Comparison of ENCODE assay signal across 9 cellular contexts in genomic region chr7:12490105-12490688, GRCh38.
DNase-seq lines count a peak whose midpoint lies in the region; ATAC-seq, FAIRE-seq and TF ChIP-seq lines count a peak whose summit lies in the region.
"Had no signal": no experiment of that assay in that cellular context is flagged by ENCODE, and none has a peak within 500 bp of the region (broad histone marks: within the 10 kb centered on the region; RNA-seq: fewer than 3 reads in every experiment).

No MANE protein-coding gene starts in this region.

- intact Hi-C loops in uterus (cut with DNase I; ENCODE audit: low total_unique reads) = no loop called here

- POLR2A ChIA-PET in HEK293T (lab: Yijun Ruan, JAX) = no interaction called here

- no peaks in the 10 kb centered on the region for H3K27me3 ChIP-seq in uterus

- H3K4me1 ChIP-seq in uterus = no peaks in the 10 kb centered on the region

- no peak overlapping the region for H3K4me3 Mint-ChIP-seq in activated T-cell treated with anti-CD3 and anti-CD28 coated beads, Interleukin-2, amount 50 U/mL, for 72 hours
- no peak overlapping the region for H3K4me3 Mint-ChIP-seq in activated T-cell treated with anti-CD3 and anti-CD28 coated beads, Interleukin-2, amount 50 U/mL, for 24 hours
- H3K4me3 Mint-ChIP-seq: activated naive CD8-positive, alpha-beta T cell treated with anti-CD3 and anti-CD28 coated beads, Interleukin-2, amount 10 ng/mL, durations not matched to agents 7 days and 5 days had no signal

- peaks cover 15% of the 10 kb centered on the region for H3K27me3 Mint-ChIP-seq in activated T-cell treated with anti-CD3 and anti-CD28 coated beads, Interleukin-2, amount 50 U/mL, for 72 hours (ENCODE audit: low read depth)
- peaks cover 3% of the 10 kb centered on the region for H3K27me3 Mint-ChIP-seq in activated T-cell treated with anti-CD3 and anti-CD28 coated beads, Interleukin-2, amount 50 U/mL, for 24 hours

- no peaks in the 10 kb centered on the region for H3K36me3 ChIP-seq in uterus

- no peaks in the 10 kb centered on the region for H3K36me3 Mint-ChIP-seq in activated T-cell treated with anti-CD3 and anti-CD28 coated beads, Interleukin-2, amount 50 U/mL, for 72 hours (ENCODE audit: insufficient read depth in 2 of 2)
- no peaks in the 10 kb centered on the region for H3K36me3 Mint-ChIP-seq in activated T-cell treated with anti-CD3 and anti-CD28 coated beads, Interleukin-2, amount 50 U/mL, for 24 hours (ENCODE audit: low read depth)
- H3K36me3 Mint-ChIP-seq: activated naive CD8-positive, alpha-beta T cell treated with anti-CD3 and anti-CD28 coated beads, Interleukin-2, amount 10 ng/mL, durations not matched to agents 7 days and 5 days had no signal

- H3K9me3 Mint-ChIP-seq in activated T-cell treated with anti-CD3 and anti-CD28 coated beads, Interleukin-2, amount 50 U/mL, for 72 hours = no peaks in the 10 kb centered on the region
- H3K9me3 Mint-ChIP-seq in activated T-cell treated with anti-CD3 and anti-CD28 coated beads, Interleukin-2, amount 50 U/mL, for 24 hours = no peaks in the 10 kb centered on the region
- H3K9me3 Mint-ChIP-seq: activated naive CD8-positive, alpha-beta T cell treated with anti-CD3 and anti-CD28 coated beads, Interleukin-2, amount 10 ng/mL, durations not matched to agents 7 days and 5 days had no signal

- H3K9me3 ChIP-seq in uterus = no peaks in the 10 kb centered on the region

- TF ChIP-seq POLR2A in uterus (IDR thresholded peaks at IDR 0.05) = no peak

- peak; percentile 22 to 35 for ATAC-seq in activated T-cell treated with anti-CD3 and anti-CD28 coated beads, Interleukin-2, amount 50 U/mL, for 72 hours (replicated peaks in 1 of 2)

- DNase-seq in activated T-cell treated with anti-CD3 and anti-CD28 coated beads, Interleukin-2, amount 50 U/mL, for 72 hours = no peak
- no peak for DNase-seq in activated T-cell treated with anti-CD3 and anti-CD28 coated beads, Interleukin-2, amount 50 U/mL, for 24 hours
- DNase-seq in HEK293T (ENCODE audit: extremely low spot score) (peak; percentile 7), NCI-H1048 (lab: John Stamatoyannopoulos, UW) (peak; percentile 28), SKM-1 (lab: John Stamatoyannopoulos, UW; ENCODE audit: unreplicated experiment) (peak; percentile 47), frontal cortex (ENCODE audit: low spot score in 2 of 2) (peak in 1 of 2 donors; percentile 24), uterus (no peak), cortex of kidney (lab: John Stamatoyannopoulos, UW) (no peak)
- DNase-seq: activated naive CD8-positive, alpha-beta T cell treated with anti-CD3 and anti-CD28 coated beads, Interleukin-2, amount 10 ng/mL, durations not matched to agents 7 days and 5 days had no signal

- peak; percentile 21 for FAIRE-seq in frontal cortex (lab: Jason Lieb, UNC)

- CTCF ChIA-PET in HEK293T (lab: Yijun Ruan, JAX) = interaction anchor here (0.7 to 2.0 kb wide), 5 partner anchors 32 to 353 kb away, joined by 3 to 23 read pairs (median 4); partner anchors contain the start of gene VWDE

- H3K4me3 ChIP-seq in uterus = no peak overlapping the region

- no peaks in the 10 kb centered on the region for H3K4me1 Mint-ChIP-seq in activated T-cell treated with anti-CD3 and anti-CD28 coated beads, Interleukin-2, amount 50 U/mL, for 72 hours (ENCODE audit: low read depth)
- no peaks in the 10 kb centered on the region for H3K4me1 Mint-ChIP-seq in activated T-cell treated with anti-CD3 and anti-CD28 coated beads, Interleukin-2, amount 50 U/mL, for 24 hours (ENCODE audit: low read depth)

- no peak overlapping the region for H3K27ac Mint-ChIP-seq in activated T-cell treated with anti-CD3 and anti-CD28 coated beads, Interleukin-2, amount 50 U/mL, for 72 hours
- H3K27ac Mint-ChIP-seq in activated T-cell treated with anti-CD3 and anti-CD28 coated beads, Interleukin-2, amount 50 U/mL, for 24 hours = no peak overlapping the region
- H3K27ac Mint-ChIP-seq: activated naive CD8-positive, alpha-beta T cell treated with anti-CD3 and anti-CD28 coated beads, Interleukin-2, amount 10 ng/mL, durations not matched to agents 7 days and 5 days had no signal

- no peak overlapping the region for H3K27ac ChIP-seq in uterus

- TF ChIP-seq CTCF in uterus (IDR thresholded peaks at IDR 0.05) = peak; percentile 14 to 27 (median 22)

TF ChIP-seq in HEK293T, 16 proteins besides CTCF, POLR2A, EP300 and RAD21:
- TF ChIP-seq PKNOX1 (IDR thresholded peaks at IDR 0.05) = no peak
- TF ChIP-seq CTBP1 (IDR thresholded peaks at IDR 0.05; ENCODE audit: borderline replicate concordance) = no peak
- TF ChIP-seq BHLHE40 (IDR thresholded peaks at IDR 0.05; ENCODE audit: borderline replicate concordance) = no peak
- TF ChIP-seq NFRKB (IDR thresholded peaks at IDR 0.05) = no peak
- 0 out of 2 replicates have a peak, but pooled peaks have one; percentile 42 for TF ChIP-seq FOXK2 (IDR thresholded peaks at IDR 0.05)
- TF ChIP-seq ZNF384 (IDR thresholded peaks at IDR 0.05) = no peak
- no peak for TF ChIP-seq FOXM1 (IDR thresholded peaks at IDR 0.05; ENCODE audit: borderline replicate concordance)

Comparison
In these comparisons a context has a peak if more than half of its experiments do, and no peak if none do; other contexts are left out.
1. DNase-seq: peak in HEK293T (single experiment), NCI-H1048 (single experiment) and SKM-1 (single experiment); none in activated T-cell treated with anti-CD3 and anti-CD28 coated beads, Interleukin-2, amount 50 U/mL, for 72 hours (0 of 2), activated T-cell treated with anti-CD3 and anti-CD28 coated beads, Interleukin-2, amount 50 U/mL, for 24 hours (single experiment), uterus (0 of 2) and cortex of kidney (single experiment).